Comparison of ENCODE assay signal across 7 cellular contexts in the genomic region with DNA sequence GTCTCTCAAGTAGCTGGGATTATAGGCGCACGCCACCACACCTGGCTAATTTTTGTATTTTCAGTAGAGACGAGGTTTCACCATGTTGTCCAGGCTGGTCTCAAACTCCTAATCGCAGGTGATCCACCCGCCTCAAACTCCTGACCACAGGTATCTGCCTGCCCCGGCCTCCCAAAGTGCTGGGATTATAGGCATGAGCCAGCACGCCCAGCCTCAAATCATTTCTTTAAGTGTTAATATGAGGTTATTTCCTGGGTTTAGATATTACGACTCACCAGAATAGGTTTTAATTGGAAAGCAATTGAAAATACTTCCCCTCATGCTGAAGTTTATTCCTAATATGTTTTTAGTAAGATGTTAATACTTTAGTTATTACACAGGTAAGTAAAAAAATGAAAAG.
"Had no signal": no experiment of that assay in that cellular context is flagged by ENCODE, and none has a peak within 500 bp of the region (broad histone marks: within the 10 kb centered on the region; RNA-seq: fewer than 3 reads in every experiment).

No MANE protein-coding gene starts in this region.

- FAIRE-seq: H1, H54, HepG2 had no signal

- DNase-seq: H9, HCEC 1CT had no signal

- ATAC-seq: GM23338, HepG2 had no signal

- H3K27ac ChIP-seq: HL-60 had no signal

- H3K4me2 ChIP-seq: GM23338 had no signal

- H3K4me3 ChIP-seq: GM23338 had no signal
